In genomic region chr17:4719146-4719545, GRCh38 we compare ENCODE assay signal across 14 cellular contexts. TPM values are rescaled to one million over a fixed set of nuclear protein-coding genes. Genes with fewer than 3 reads are reported as not detected.
DNase-seq lines count a peak whose midpoint lies in the region; ATAC-seq, FAIRE-seq and TF ChIP-seq lines count a peak whose summit lies in the region.
"Had no signal": no experiment of that assay in that cellular context is flagged by ENCODE, and none has a peak within 500 bp of the region (broad histone marks: within the 10 kb centered on the region; RNA-seq: fewer than 3 reads in every experiment).

No MANE protein-coding gene starts in this region.

- no peaks in the 10 kb centered on the region for H3K9me3 Mint-ChIP-seq in activated T-cell treated with anti-CD3 and anti-CD28 coated beads, Interleukin-2, amount 50 U/mL, for 72 hours
- H3K9me3 Mint-ChIP-seq in Calu3 (ENCODE audit: low read depth, unreplicated experiment) (no peaks in the 10 kb centered on the region), type B pancreatic cell (no peaks in the 10 kb centered on the region)

- no peaks in the 10 kb centered on the region for H4K20me1 ChIP-seq in endothelial cell of umbilical vein (replicated peaks; ENCODE audit: control insufficient read depth, extremely low read depth, insufficient read depth, low read length)

- H3K27ac ChIP-seq in endothelial cell of umbilical vein (ENCODE audit: insufficient read depth, low read depth, low read length), result no peak overlapping the region

- peaks cover 12 to 15% of the 10 kb centered on the region in 2 donors for H3K36me3 Mint-ChIP-seq in activated T-cell treated with anti-CD3 and anti-CD28 coated beads, Interleukin-2, amount 50 U/mL, for 72 hours (ENCODE audit: insufficient read depth in 2 of 2)
- H3K36me3 Mint-ChIP-seq in Calu3 (ENCODE audit: insufficient read depth, unreplicated experiment) (peaks cover 20% of the 10 kb centered on the region), type B pancreatic cell (peaks cover 4% of the 10 kb centered on the region)

- H3K27me3 ChIP-seq in endothelial cell of umbilical vein (ENCODE audit: control insufficient read depth in 2 of 2, insufficient read depth in 2 of 2, low read length in 2 of 2), result no peaks in the 10 kb centered on the region

- BruUV-seq in Calu3 (replicated peaks; lab: Mats Ljungman, UMichigan) (no TSS peak), endothelial cell of umbilical vein (replicated peaks; lab: Mats Ljungman, UMichigan) (no TSS peak)

- no peak overlapping the region for H3K4me3 ChIP-seq in endothelial cell of umbilical vein (replicated peaks in 1 of 3; ENCODE audit: insufficient read depth in 1 of 3, low read depth in 1 of 3, low read length in 3 of 3)

- CTCF ChIA-PET in Calu3 (lab: Charles Lee), result no interaction called here
- CTCF ChIA-PET in endothelial cell of umbilical vein (lab: Charles Lee), result interaction anchor here (1.0 to 1.3 kb wide), 2 partner anchors 9 to 77 kb away, joined by 3 to 6 read pairs; partner anchors contain the start of genes ARRB2 and PSMB6

- no peak overlapping the region for H3K4me3 Mint-ChIP-seq in activated T-cell treated with anti-CD3 and anti-CD28 coated beads, Interleukin-2, amount 50 U/mL, for 72 hours
- H3K4me3 Mint-ChIP-seq in Calu3 (ENCODE audit: low read depth, unreplicated experiment), result no peak overlapping the region
- H3K4me3 Mint-ChIP-seq in type B pancreatic cell, result no peak overlapping the region
- H3K4me3 Mint-ChIP-seq: B cell had no signal

- no peak for ATAC-seq in activated T-cell treated with anti-CD3 and anti-CD28 coated beads, Interleukin-2, amount 50 U/mL, for 72 hours (replicated peaks in 1 of 2)
- ATAC-seq: HepG2, PC-3 had no signal

- no peak for TF ChIP-seq CTCF in Calu3 (IDR thresholded peaks at IDR 0.05; ENCODE audit: unreplicated experiment)
- TF ChIP-seq CTCF in endothelial cell of umbilical vein (IDR thresholded peaks at IDR 0.05; ENCODE audit: extremely low read depth in 1 of 2, insufficient read depth in 1 of 2, low read depth in 1 of 2, low read length in 2 of 2), result no peak
- no peak for TF ChIP-seq CTCF in type B pancreatic cell (conservative IDR thresholded peaks at IDR 0.05)

- H3K9me1 ChIP-seq in endothelial cell of umbilical vein (replicated peaks; ENCODE audit: control insufficient read depth, extremely low read depth, insufficient read depth, low read length), result no peaks in the 10 kb centered on the region

- intact Hi-C loops in Calu3 (cut with micrococcal nuclease; ENCODE audit: unreplicated experiment), result no loop called here
- intact Hi-C loops in endothelial cell of umbilical vein (cut with micrococcal nuclease), result no loop called here

- no peak overlapping the region for H3K4me2 ChIP-seq in endothelial cell of umbilical vein (ENCODE audit: insufficient read depth, low read length)

- POLR2A ChIA-PET in endothelial cell of umbilical vein (lab: Charles Lee), result interaction anchor here (0.6 kb wide), 1 partner anchor 152 kb away, joined by 3 read pairs; no protein-coding TSS in a partner anchor

- dilution Hi-C loops in endothelial cell of umbilical vein (cut with MboI; ENCODE audit: extremely low pct_ligation_motif_present, low sequenced_read_pairs), result no loop called here

- H3K9ac ChIP-seq in endothelial cell of umbilical vein (replicated peaks; ENCODE audit: extremely low read depth, insufficient read depth, low read length), result no peak overlapping the region

- no peak for DNase-seq in activated T-cell treated with anti-CD3 and anti-CD28 coated beads, Interleukin-2, amount 50 U/mL, for 72 hours
- DNase-seq in activated T-cell treated with anti-CD3 and anti-CD28 coated beads, Interleukin-2, amount 50 U/mL, for 48 hours, result no peak
- no peak for DNase-seq in Calu3
- no peak for DNase-seq in endothelial cell of umbilical vein (ENCODE audit: low read depth, low spot score)
- DNase-seq in type B pancreatic cell (ENCODE audit: extremely low spot score, unreplicated experiment), result no peak
- no peak for DNase-seq in stimulated activated CD4-positive, alpha-beta T cell treated with anti-CD3 and anti-CD28 coated beads, Interleukin-12 subunit alpha, Interleukin-12 subunit beta, amount 100 ng/mL, for 4 hours
- DNase-seq in ureter (ENCODE audit: low spot score), result no peak
- DNase-seq: MM.1S, NCI-H1105, NCI-H345, PC-3 had no signal

- peaks cover 24% of the 10 kb centered on the region for H3K4me1 Mint-ChIP-seq in activated T-cell treated with anti-CD3 and anti-CD28 coated beads, Interleukin-2, amount 50 U/mL, for 72 hours (ENCODE audit: low read depth)
- H3K4me1 Mint-ChIP-seq in Calu3 (ENCODE audit: low read depth, unreplicated experiment) (peaks cover 40% of the 10 kb centered on the region), type B pancreatic cell (ENCODE audit: unreplicated experiment) (peaks cover 15% of the 10 kb centered on the region)

- TF ChIP-seq POLR2A in endothelial cell of umbilical vein (IDR thresholded peaks at IDR 0.05; ENCODE audit: low read depth, low read length), result no peak

- H3K4me1 ChIP-seq in endothelial cell of umbilical vein (ENCODE audit: control insufficient read depth, extremely low read depth, insufficient read depth, low read length), result peaks cover 11% of the 10 kb centered on the region

- peaks cover 0 to 4% of the 10 kb centered on the region in 2 experiments for H3K36me3 ChIP-seq in endothelial cell of umbilical vein (ENCODE audit: control insufficient read depth in 2 of 2, extremely low read depth in 1 of 2, insufficient read depth in 2 of 2, low read length in 2 of 2)

- no peak overlapping the region for H2AFZ ChIP-seq in endothelial cell of umbilical vein (ENCODE audit: low read depth, low read length)

- peak overlapping the region; percentile 67 for H3K27ac Mint-ChIP-seq in activated T-cell treated with anti-CD3 and anti-CD28 coated beads, Interleukin-2, amount 50 U/mL, for 72 hours
- peak overlapping the region; percentile 80 for H3K27ac Mint-ChIP-seq in Calu3 (ENCODE audit: unreplicated experiment)
- peak overlapping the region; percentile 30 for H3K27ac Mint-ChIP-seq in type B pancreatic cell

- peak; percentile 55 for FAIRE-seq in endothelial cell of umbilical vein (lab: Jason Lieb, UNC)
- FAIRE-seq: H1, HepG2 had no signal

- no peaks in the 10 kb centered on the region for H3K9me3 ChIP-seq in endothelial cell of umbilical vein (replicated peaks; ENCODE audit: control insufficient read depth, insufficient read depth, low read length)

- H3K79me2 ChIP-seq in endothelial cell of umbilical vein (ENCODE audit: control insufficient read depth, insufficient read depth, low read length), result no peaks in the 10 kb centered on the region

- H3K27me3 Mint-ChIP-seq in activated T-cell treated with anti-CD3 and anti-CD28 coated beads, Interleukin-2, amount 50 U/mL, for 72 hours (ENCODE audit: low read depth), result no peaks in the 10 kb centered on the region
- peaks cover 12% of the 10 kb centered on the region for H3K27me3 Mint-ChIP-seq in Calu3 (ENCODE audit: unreplicated experiment)
- H3K27me3 Mint-ChIP-seq in type B pancreatic cell, result no peaks in the 10 kb centered on the region
- H3K27me3 Mint-ChIP-seq: B cell had no signal

RNA-seq across cellular contexts. Expression of gene ARRB2, which starts 8.7 kb away (rescaled TPM):
- 100 to 1,000 TPM; 216 to 258 TPM for total RNA-seq in activated T-cell treated with anti-CD3 and anti-CD28 coated beads, Interleukin-2, amount 50 U/mL, for 72 hours
- total RNA-seq in Calu3 (2022), result 21.1 and 27.6 TPM in 2 replicates
- 21.3 and 25.2 TPM in 2 replicates for total RNA-seq in endothelial cell of umbilical vein
- polyA plus RNA-seq in endothelial cell of umbilical vein, result 18.6 and 19.1 TPM in 2 replicates
- 16.6 and 19.0 TPM in 2 replicates for polyA plus RNA-seq in endothelial cell of umbilical vein (2011; cell fraction: cytosol; rRNA removed)
- 21.1 and 22.8 TPM in 2 replicates for polyA plus RNA-seq in endothelial cell of umbilical vein (2011; cell fraction: nucleus; rRNA removed)
- polyA plus RNA-seq in endothelial cell of umbilical vein (2012), result 18.6 and 24.9 TPM in 2 replicates
- 11.4 TPM in 2 replicates for polyA minus RNA-seq in endothelial cell of umbilical vein
- polyA minus RNA-seq in endothelial cell of umbilical vein (2011; cell fraction: cytosol; rRNA and poly(A)+ RNA removed), result 14.8 TPM
- 3.7 and 4.7 TPM in 2 replicates for polyA minus RNA-seq in endothelial cell of umbilical vein (2011; cell fraction: nucleus; rRNA and poly(A)+ RNA removed)
- 22.9 and 47.4 TPM in 2 replicates for total RNA-seq in type B pancreatic cell (ENCODE audit: low replicate concordance)
- total RNA-seq in ureter, result 40.8 TPM

RNA-seq across cellular contexts. Expression of gene MED11, which starts 12.1 kb away (rescaled TPM):
- total RNA-seq in activated T-cell treated with anti-CD3 and anti-CD28 coated beads, Interleukin-2, amount 50 U/mL, for 72 hours, result 10 to 100 TPM in 1 of 2 donors, 1 to 10 TPM in 1; 9.9 to 14.0 TPM
- 10.9 and 13.5 TPM in 2 replicates for total RNA-seq in Calu3 (2022)
- 11.7 and 12.9 TPM in 2 replicates for total RNA-seq in endothelial cell of umbilical vein
- 21.2 and 23.8 TPM in 2 replicates for polyA plus RNA-seq in endothelial cell of umbilical vein
- polyA plus RNA-seq in endothelial cell of umbilical vein (2011; cell fraction: cytosol; rRNA removed), result 32.7 and 34.8 TPM in 2 replicates
- 18.5 and 19.4 TPM in 2 replicates for polyA plus RNA-seq in endothelial cell of umbilical vein (2011; cell fraction: nucleus; rRNA removed)
- polyA plus RNA-seq in endothelial cell of umbilical vein (2012), result 12.4 and 16.5 TPM in 2 replicates
- 7.7 and 21.5 TPM in 2 replicates for polyA minus RNA-seq in endothelial cell of umbilical vein
- 19.8 TPM for polyA minus RNA-seq in endothelial cell of umbilical vein (2011; cell fraction: cytosol; rRNA and poly(A)+ RNA removed)
- polyA minus RNA-seq in endothelial cell of umbilical vein (2011; cell fraction: nucleus; rRNA and poly(A)+ RNA removed), result 1.7 and 5.6 TPM in 2 replicates
- 17.6 and 21.8 TPM in 2 replicates for total RNA-seq in type B pancreatic cell (ENCODE audit: low replicate concordance)
- 19.5 TPM for total RNA-seq in ureter

RNA-seq across cellular contexts. Expression of gene PELP1, which starts 15.2 kb away (rescaled TPM):
- total RNA-seq in activated T-cell treated with anti-CD3 and anti-CD28 coated beads, Interleukin-2, amount 50 U/mL, for 72 hours, result 100 to 1,000 TPM in 1 of 2 donors, 10 to 100 TPM in 1; 93.8 to 113 TPM
- total RNA-seq in Calu3 (2022) (55.0 and 56.9 TPM in 2 replicates), endothelial cell of umbilical vein (58.5 and 63.9 TPM in 2 replicates), type B pancreatic cell (ENCODE audit: low replicate concordance) (72.7 and 92.9 TPM in 2 replicates), ureter (56.9 TPM)
- 26.8 and 41.2 TPM in 2 replicates for polyA plus RNA-seq in endothelial cell of umbilical vein
- 18.8 and 19.3 TPM in 2 replicates for polyA plus RNA-seq in endothelial cell of umbilical vein (2011; cell fraction: cytosol; rRNA removed)
- 61.1 and 62.1 TPM in 2 replicates for polyA plus RNA-seq in endothelial cell of umbilical vein (2011; cell fraction: nucleus; rRNA removed)
- polyA plus RNA-seq in endothelial cell of umbilical vein (2012), result 36.8 and 37.0 TPM in 2 replicates
- polyA minus RNA-seq in endothelial cell of umbilical vein, result 35.7 and 40.3 TPM in 2 replicates
- polyA minus RNA-seq in endothelial cell of umbilical vein (2011; cell fraction: cytosol; rRNA and poly(A)+ RNA removed), result 25.6 TPM
- 42.6 and 49.6 TPM in 2 replicates for polyA minus RNA-seq in endothelial cell of umbilical vein (2011; cell fraction: nucleus; rRNA and poly(A)+ RNA removed)

RNA-seq across cellular contexts. Expression of gene ZMYND15, which starts 20.5 kb away (rescaled TPM):
- total RNA-seq in activated T-cell treated with anti-CD3 and anti-CD28 coated beads, Interleukin-2, amount 50 U/mL, for 72 hours, result under 1 TPM in 1 of 2 donors, not detected in 1; 0.17 TPM
- total RNA-seq in Calu3 (2022) (2.2 and 2.5 TPM in 2 replicates), endothelial cell of umbilical vein (0.44 TPM in 1 of 2 replicates, not detected in the other), type B pancreatic cell (ENCODE audit: low replicate concordance) (0.70 and 1.4 TPM in 2 replicates), ureter (1.7 TPM)
- 0.12 and 0.18 TPM in 2 replicates for polyA plus RNA-seq in endothelial cell of umbilical vein
- 0.08 and 0.11 TPM in 2 replicates for polyA plus RNA-seq in endothelial cell of umbilical vein (2011; cell fraction: cytosol; rRNA removed)
- polyA plus RNA-seq in endothelial cell of umbilical vein (2011; cell fraction: nucleus; rRNA removed), result 0.37 and 0.38 TPM in 2 replicates
- polyA plus RNA-seq in endothelial cell of umbilical vein (2012), result not detected in 2 replicates
- 0.17 TPM in 1 of 2 replicates, not detected in the other for polyA minus RNA-seq in endothelial cell of umbilical vein
- not detected for polyA minus RNA-seq in endothelial cell of umbilical vein (2011; cell fraction: cytosol; rRNA and poly(A)+ RNA removed)
- polyA minus RNA-seq in endothelial cell of umbilical vein (2011; cell fraction: nucleus; rRNA and poly(A)+ RNA removed), result not detected in 2 replicates

RNA-seq across cellular contexts. Expression of gene CXCL16, which starts 20.6 kb away (rescaled TPM):
- 1 to 10 TPM; 2.2 to 4.3 TPM for total RNA-seq in activated T-cell treated with anti-CD3 and anti-CD28 coated beads, Interleukin-2, amount 50 U/mL, for 72 hours
- total RNA-seq in Calu3 (2022) (73.1 and 77.6 TPM in 2 replicates), endothelial cell of umbilical vein (4.8 and 5.4 TPM in 2 replicates), type B pancreatic cell (ENCODE audit: low replicate concordance) (15.2 and 23.0 TPM in 2 replicates), ureter (26.8 TPM)
- 6.1 and 7.3 TPM in 2 replicates for polyA plus RNA-seq in endothelial cell of umbilical vein
- 4.0 and 4.6 TPM in 2 replicates for polyA plus RNA-seq in endothelial cell of umbilical vein (2011; cell fraction: cytosol; rRNA removed)
- 1.1 and 1.7 TPM in 2 replicates for polyA plus RNA-seq in endothelial cell of umbilical vein (2011; cell fraction: nucleus; rRNA removed)
- 4.5 and 5.3 TPM in 2 replicates for polyA plus RNA-seq in endothelial cell of umbilical vein (2012)
- polyA minus RNA-seq in endothelial cell of umbilical vein, result 4.6 and 4.7 TPM in 2 replicates
- polyA minus RNA-seq in endothelial cell of umbilical vein (2011; cell fraction: cytosol; rRNA and poly(A)+ RNA removed), result 3.6 TPM
- 0.67 and 0.87 TPM in 2 replicates for polyA minus RNA-seq in endothelial cell of umbilical vein (2011; cell fraction: nucleus; rRNA and poly(A)+ RNA removed)

Comparison
In these comparisons a context has a peak if more than half of its experiments do, and no peak if none do; other contexts are left out.
1. H3K27ac Mint-ChIP-seq: peak in every context shown above with its lines; median percentile 80 in Calu3; 67 in activated T-cell treated with anti-CD3 and anti-CD28 coated beads, Interleukin-2, amount 50 U/mL, for 72 hours; 30 in type B pancreatic cell.